In the genomic region with DNA sequence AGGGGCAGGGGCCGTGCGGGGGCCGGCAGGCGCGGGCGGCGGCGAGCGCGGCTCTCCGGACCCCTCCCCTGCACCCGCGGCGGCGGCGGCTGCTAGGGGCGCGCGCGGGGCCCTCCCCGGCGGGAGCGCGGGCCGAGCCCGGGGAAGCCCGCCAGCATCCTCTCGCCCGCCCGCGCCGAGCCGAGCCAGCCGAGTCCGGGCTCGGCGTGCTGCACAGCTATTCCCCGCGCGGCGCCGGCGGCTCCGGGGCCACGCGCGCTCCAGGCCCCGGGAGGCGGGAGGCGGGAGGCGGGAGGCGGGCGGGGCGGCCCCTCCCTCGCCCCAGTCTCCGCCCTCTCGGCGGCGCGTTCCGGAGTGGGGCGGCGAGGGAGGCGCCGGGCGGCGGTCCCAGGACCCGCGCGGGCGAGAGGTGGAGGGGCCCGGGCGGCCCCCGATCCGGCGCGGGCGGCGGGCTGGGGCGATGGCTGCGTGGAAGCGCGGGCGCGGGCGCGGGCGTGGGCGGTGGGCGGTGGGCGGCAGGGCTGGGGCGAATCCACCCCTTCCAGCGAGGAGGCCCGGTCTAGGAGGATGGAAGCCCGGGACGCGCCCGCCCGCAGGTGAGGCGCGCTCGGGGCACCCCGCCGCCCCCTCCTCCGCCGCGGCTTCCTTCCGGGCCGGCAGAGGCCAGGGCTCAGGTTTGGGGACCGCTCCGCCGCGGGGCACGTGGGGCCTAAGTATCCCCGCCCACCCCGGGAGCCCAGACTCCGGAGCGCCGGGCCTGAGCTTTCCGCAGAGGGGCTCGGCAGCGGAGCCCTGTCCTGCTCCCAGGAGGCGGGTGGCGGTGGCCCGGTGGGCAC, we compare ENCODE assay signal across 8 cellular contexts. TPM values are rescaled to one million over a fixed set of nuclear protein-coding genes. Genes with fewer than 3 reads are reported as not detected.
DNase-seq lines count a peak whose midpoint lies in the region; ATAC-seq and TF ChIP-seq lines count a peak whose summit lies in the region.

A gene (minus strand): TSS at position 261 of the 836 bp plus-strand sequence. CDS start 1,250 bp downstream, outside the sequence.

- peak; percentile 67 for DNase-seq in NCI-H82 (lab: John Stamatoyannopoulos, UW)
- DNase-seq in NCI-H82 treated with DMSO at 0.1 percent for 48 hours (lab: John Stamatoyannopoulos, UW; ENCODE audit: unreplicated experiment) = no peak
- DNase-seq in NT2/D1 (ENCODE audit: low read depth, low spot score) = no peak
- peak; percentile 49 for DNase-seq in activated T-helper 1 cell treated with anti-CD3 and anti-CD28 coated beads, Interleukin-12 subunit alpha, Interleukin-12 subunit beta, Interleukin-2, Interleukin-4 antibody, amounts not matched to agents 30 ng/mL and 10 ng/mL and 1 ng/mL, durations not matched to agents 14 hours and 24 hours and 36 hours (ENCODE audit: low spot score)
- DNase-seq in fibroblast of gingiva (ENCODE audit: low read depth) = peak; percentile 64
- peak; percentile 41 for DNase-seq in natural killer cell

- no peak for TF ChIP-seq CTCF in natural killer cell (IDR thresholded peaks at IDR 0.05)

- H3K36me3 Mint-ChIP-seq in activated T-helper 1 cell treated with anti-CD3 and anti-CD28 coated beads, Interleukin-12 subunit alpha, Interleukin-12 subunit beta, Interleukin-2, Interleukin-4 antibody, amounts not matched to agents 30 ng/mL and 10 ng/mL and 1 ng/mL, durations not matched to agents 14 hours and 24 hours and 36 hours (ENCODE audit: low read depth) = peaks cover 10% of the 10 kb centered on the region
- no peaks in the 10 kb centered on the region for H3K36me3 Mint-ChIP-seq in natural killer cell

- intact Hi-C loops in activated T-helper 1 cell treated with anti-CD3 and anti-CD28 coated beads, Interleukin-12 subunit alpha, Interleukin-12 subunit beta, Interleukin-2, Interleukin-4 antibody, amounts not matched to agents 30 ng/mL and 10 ng/mL and 1 ng/mL, durations not matched to agents 14 hours and 24 hours and 36 hours (cut with micrococcal nuclease) = loop anchor here (1.0 to 2.0 kb wide), 7 partner anchors 52 to 873 kb away; a partner anchor contains a TSS
- intact Hi-C loops in natural killer cell (cut with micrococcal nuclease) = no loop called here

- peaks cover 32% of the 10 kb centered on the region for H3K4me1 Mint-ChIP-seq in activated T-helper 1 cell treated with anti-CD3 and anti-CD28 coated beads, Interleukin-12 subunit alpha, Interleukin-12 subunit beta, Interleukin-2, Interleukin-4 antibody, amounts not matched to agents 30 ng/mL and 10 ng/mL and 1 ng/mL, durations not matched to agents 14 hours and 24 hours and 36 hours (ENCODE audit: low read depth)
- peaks cover 25 to 36% of the 10 kb centered on the region in 2 donors for H3K4me1 Mint-ChIP-seq in natural killer cell

- peak within 1 kb of the TSS; percentile 39 for H3K4me3 ChIP-seq in NT2/D1 (ENCODE audit: insufficient read length, low read depth)
- H3K4me3 ChIP-seq in subcutaneous abdominal adipose tissue (ENCODE audit: low read depth in 1 of 5, low read length in 5 of 5) = peak within 1 kb of the TSS; percentile 55 to 70 (median 66)

- H3K27ac Mint-ChIP-seq in activated T-helper 1 cell treated with anti-CD3 and anti-CD28 coated beads, Interleukin-12 subunit alpha, Interleukin-12 subunit beta, Interleukin-2, Interleukin-4 antibody, amounts not matched to agents 30 ng/mL and 10 ng/mL and 1 ng/mL, durations not matched to agents 14 hours and 24 hours and 36 hours = peak within 1 kb of the TSS; percentile 90
- peak within 1 kb of the TSS; percentile 58 to 63 for H3K27ac Mint-ChIP-seq in natural killer cell

- H3K9ac ChIP-seq in NT2/D1 (ENCODE audit: insufficient read length, low read depth) (peak within 1 kb of the TSS; percentile 70), subcutaneous abdominal adipose tissue (ENCODE audit: low read length in 5 of 5) (peak within 1 kb of the TSS; percentile 44 to 74 (median 68))

- H3K27me3 Mint-ChIP-seq in activated T-helper 1 cell treated with anti-CD3 and anti-CD28 coated beads, Interleukin-12 subunit alpha, Interleukin-12 subunit beta, Interleukin-2, Interleukin-4 antibody, amounts not matched to agents 30 ng/mL and 10 ng/mL and 1 ng/mL, durations not matched to agents 14 hours and 24 hours and 36 hours (ENCODE audit: insufficient read depth) = peaks cover 2% of the 10 kb centered on the region
- peaks cover 6 to 8% of the 10 kb centered on the region in 2 donors for H3K27me3 Mint-ChIP-seq in natural killer cell (ENCODE audit: low read depth in 2 of 2)

- H3K27ac ChIP-seq in subcutaneous abdominal adipose tissue (ENCODE audit: low read depth, low read length) = no peak within 1 kb of the TSS

- no peaks in the 10 kb centered on the region for H3K9me3 ChIP-seq in NT2/D1 (ENCODE audit: insufficient read depth, low read length)
- H3K9me3 ChIP-seq in subcutaneous abdominal adipose tissue (ENCODE audit: control insufficient read depth in 5 of 5, low read length in 5 of 5) = no peaks in the 10 kb centered on the region

- H3K9me3 Mint-ChIP-seq in activated T-helper 1 cell treated with anti-CD3 and anti-CD28 coated beads, Interleukin-12 subunit alpha, Interleukin-12 subunit beta, Interleukin-2, Interleukin-4 antibody, amounts not matched to agents 30 ng/mL and 10 ng/mL and 1 ng/mL, durations not matched to agents 14 hours and 24 hours and 36 hours = no peaks in the 10 kb centered on the region
- no peaks in the 10 kb centered on the region for H3K9me3 Mint-ChIP-seq in natural killer cell

- H3K4me1 ChIP-seq in NT2/D1 (ENCODE audit: insufficient read depth, insufficient read length) (peaks cover 14% of the 10 kb centered on the region), subcutaneous abdominal adipose tissue (ENCODE audit: control insufficient read depth in 5 of 5, insufficient read depth in 5 of 5, low read length in 5 of 5) (peaks cover 11 to 42% (median 34%) of the 10 kb centered on the region in 5 donors)

- peaks cover 9% of the 10 kb centered on the region for H3K36me3 ChIP-seq in NT2/D1 (ENCODE audit: insufficient read depth, insufficient read length, low read length)
- no peaks in the 10 kb centered on the region for H3K36me3 ChIP-seq in subcutaneous abdominal adipose tissue (ENCODE audit: control insufficient read depth in 5 of 5, insufficient read depth in 5 of 5, low read length in 5 of 5)

- ATAC-seq in HG02885 (IDR thresholded peaks at IDR 0.05; ENCODE audit: poor library complexity, unreplicated experiment) = peak; percentile 55
- peak; percentile 69 to 72 (median 71) for ATAC-seq in natural killer cell

- peak within 1 kb of the TSS; percentile 93 for H3K4me3 Mint-ChIP-seq in activated T-helper 1 cell treated with anti-CD3 and anti-CD28 coated beads, Interleukin-12 subunit alpha, Interleukin-12 subunit beta, Interleukin-2, Interleukin-4 antibody, amounts not matched to agents 30 ng/mL and 10 ng/mL and 1 ng/mL, durations not matched to agents 14 hours and 24 hours and 36 hours
- peak within 1 kb of the TSS; percentile 85 for H3K4me3 Mint-ChIP-seq in natural killer cell

- H3K27me3 ChIP-seq in NT2/D1 (ENCODE audit: insufficient read depth, insufficient read length) (peaks cover 6% of the 10 kb centered on the region), subcutaneous abdominal adipose tissue (ENCODE audit: control insufficient read depth in 5 of 5, insufficient read depth in 4 of 5, low read length in 5 of 5) (peaks cover 0 to 6% (median 0%) of the 10 kb centered on the region in 5 donors)

RNA-seq across cellular contexts. Expression of the gene that starts here (rescaled TPM):
- 101 and 108 TPM in 2 replicates for total RNA-seq in activated T-helper 1 cell treated with anti-CD3 and anti-CD28 coated beads, Interleukin-12 subunit alpha, Interleukin-12 subunit beta, Interleukin-2, Interleukin-4 antibody, amounts not matched to agents 30 ng/mL and 10 ng/mL and 1 ng/mL, durations not matched to agents 14 hours and 24 hours and 36 hours
- total RNA-seq in natural killer cell = 1 to 10 TPM; 5.4 to 9.2 (median 7.6) TPM

Comparison
In these comparisons a context has a peak if more than half of its experiments do, and no peak if none do; other contexts are left out.
1. RNA of the gene that starts here (total RNA-seq): 101 to 108 TPM in activated T-helper 1 cell treated with anti-CD3 and anti-CD28 coated beads, Interleukin-12 subunit alpha, Interleukin-12 subunit beta, Interleukin-2, Interleukin-4 antibody, amounts not matched to agents 30 ng/mL and 10 ng/mL and 1 ng/mL, durations not matched to agents 14 hours and 24 hours and 36 hours; 5.4 to 9.2 TPM in natural killer cell; every median in the first group is over 10 times any median in the second.
2. DNase-seq: peak in NCI-H82 (single experiment), activated T-helper 1 cell treated with anti-CD3 and anti-CD28 coated beads, Interleukin-12 subunit alpha, Interleukin-12 subunit beta, Interleukin-2, Interleukin-4 antibody, amounts not matched to agents 30 ng/mL and 10 ng/mL and 1 ng/mL, durations not matched to agents 14 hours and 24 hours and 36 hours (single experiment), fibroblast of gingiva (single experiment) and natural killer cell (single experiment); none in NCI-H82 treated with DMSO at 0.1 percent for 48 hours (single experiment) and NT2/D1 (single experiment).